ENCODE assay signal across 17 cellular contexts in the genomic region with DNA sequence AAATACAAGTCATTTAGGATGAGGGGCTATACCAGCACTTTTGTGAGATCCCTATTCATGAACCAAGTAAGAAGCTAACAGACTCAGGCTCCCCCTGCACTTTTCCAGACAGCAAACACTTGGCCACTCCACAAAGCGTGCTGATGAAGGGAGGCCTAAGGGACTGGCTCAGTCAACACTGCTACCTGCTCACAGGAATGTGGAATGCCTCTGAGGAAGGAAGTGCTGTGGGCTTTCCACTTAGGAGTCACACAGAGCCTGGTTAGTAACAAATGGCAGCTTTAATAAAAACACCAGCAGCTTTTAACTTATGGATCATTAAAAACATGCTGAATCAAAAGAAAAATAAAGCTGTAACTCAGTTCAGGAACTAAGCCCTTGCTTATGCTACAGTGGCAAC. TPM values are rescaled to one million over a fixed set of nuclear protein-coding genes. Genes with fewer than 3 reads are reported as not detected.
A peak's percentile ranks its signal among the peaks of the same experiment; 100 is the strongest.
DNase-seq lines count a peak whose midpoint lies in the region; ATAC-seq and TF ChIP-seq lines count a peak whose summit lies in the region.
"Had no signal": no experiment of that assay in that cellular context is flagged by ENCODE, and none has a peak within 500 bp of the region (broad histone marks: within the 10 kb centered on the region; RNA-seq: fewer than 3 reads in every experiment).

No MANE protein-coding gene starts in this region.

- DNase-seq in UCSD-AML1 (lab: John Stamatoyannopoulos, UW; ENCODE audit: unreplicated experiment) (peak; percentile 48), dermis microvascular lymphatic vessel endothelial cell (ENCODE audit: low read depth in 2 of 2) (peak; percentile 39 to 46), left lung (no peak), dorsolateral prefrontal cortex (no peak), HPDE6-E6E7 (ENCODE audit: extremely low spot score) (no peak), DMS153 treated with DMSO at 0.1 percent for 48 hours (lab: John Stamatoyannopoulos, UW; ENCODE audit: unreplicated experiment) (no peak)
- no peak for DNase-seq in activated naive CD4-positive, alpha-beta T cell treated with Interleukin-2 at 50 U/mL for 16 hours
- DNase-seq: ACHN; BE2C; C1 segment of cervical spinal cord; CD4-positive, CD25-positive, alpha-beta regulatory T cell; CD8-positive, alpha-beta memory T cell; COR-L47; DMS 273 treated with DMSO at 0.1 percent for 48 hours; H9 had no signal

- intact Hi-C loops in left lung (cut with DNase I), result no loop called here
- intact Hi-C loops in dorsolateral prefrontal cortex (cut with DNase I), result no loop called here

- no peaks in the 10 kb centered on the region for H3K4me1 ChIP-seq in left lung

- H3K27me3 ChIP-seq in left lung (no peaks in the 10 kb centered on the region), dorsolateral prefrontal cortex (no peaks in the 10 kb centered on the region)
- H3K27me3 ChIP-seq: BE2C had no signal

- H3K27ac ChIP-seq in left lung (no peak overlapping the region), dorsolateral prefrontal cortex (peak overlapping the region in 1 of 59 donors; percentile 17)

- H3K9me3 ChIP-seq in left lung, result no peaks in the 10 kb centered on the region
- H3K9me3 ChIP-seq: BE2C had no signal

- no peak for TF ChIP-seq CTCF in left lung (IDR thresholded peaks at IDR 0.05)
- TF ChIP-seq CTCF in dorsolateral prefrontal cortex (IDR thresholded peaks at IDR 0.05 in 54 of 56, conservative IDR thresholded peaks at IDR 0.05 in 2 of 56; ENCODE audit: low read depth in 1 of 56, partially characterized antibody in 56 of 56), result no peak

- ATAC-seq in left lung, result peak; percentile 87

- H3K36me3 ChIP-seq in left lung, result peaks cover 0 to 83% of the 10 kb centered on the region in 2 donors

- H3K4me3 ChIP-seq in left lung, result no peak overlapping the region
- H3K4me3 ChIP-seq in dorsolateral prefrontal cortex, result no peak overlapping the region

RNA-seq across cellular contexts. Expression of a gene that starts 15.0 kb away (rescaled TPM):
- 48.5 and 75.2 TPM in 2 replicates for total RNA-seq in dermis microvascular lymphatic vessel endothelial cell
- 10 to 100 TPM; 42.0 to 45.3 TPM for total RNA-seq in left lung
- total RNA-seq in dorsolateral prefrontal cortex, result 100 to 1,000 TPM in 17 of 120 experiments, 10 to 100 TPM in 103; 47.8 to 122 (median 86.3) TPM

RNA-seq across cellular contexts. Expression of a gene that starts 15.3 kb away (rescaled TPM):
- total RNA-seq in dermis microvascular lymphatic vessel endothelial cell (23.8 and 28.4 TPM in 2 replicates), left lung (10 to 100 TPM; 39.4 to 52.9 TPM), dorsolateral prefrontal cortex (10 to 100 TPM; 23.8 to 46.6 (median 33.8) TPM)

RNA-seq across cellular contexts. Expression of a gene that starts 32.4 kb away (rescaled TPM):
- total RNA-seq in dermis microvascular lymphatic vessel endothelial cell (0.13 and 0.51 TPM in 2 replicates), left lung (under 1 TPM; 0.13 to 0.32 TPM), dorsolateral prefrontal cortex (1 to 10 TPM in 1 of 120 experiments, under 1 TPM in 61, not detected in 58; 0.17 to 1.1 (median 0.39) TPM)
- total RNA-seq: H1, H9, HT-29 had no signal

Comparison
In these comparisons a context has a peak if more than half of its experiments do, and no peak if none do; other contexts are left out.
1. DNase-seq: peak in UCSD-AML1 (single experiment) and dermis microvascular lymphatic vessel endothelial cell (2 of 2); none in left lung (0 of 2), dorsolateral prefrontal cortex (0 of 10), activated naive CD4-positive, alpha-beta T cell treated with Interleukin-2 at 50 U/mL for 16 hours (single experiment), HPDE6-E6E7 (single experiment) and DMS153 treated with DMSO at 0.1 percent for 48 hours (single experiment).